8 cellular contexts compared by ENCODE assay signal in the genomic region with DNA sequence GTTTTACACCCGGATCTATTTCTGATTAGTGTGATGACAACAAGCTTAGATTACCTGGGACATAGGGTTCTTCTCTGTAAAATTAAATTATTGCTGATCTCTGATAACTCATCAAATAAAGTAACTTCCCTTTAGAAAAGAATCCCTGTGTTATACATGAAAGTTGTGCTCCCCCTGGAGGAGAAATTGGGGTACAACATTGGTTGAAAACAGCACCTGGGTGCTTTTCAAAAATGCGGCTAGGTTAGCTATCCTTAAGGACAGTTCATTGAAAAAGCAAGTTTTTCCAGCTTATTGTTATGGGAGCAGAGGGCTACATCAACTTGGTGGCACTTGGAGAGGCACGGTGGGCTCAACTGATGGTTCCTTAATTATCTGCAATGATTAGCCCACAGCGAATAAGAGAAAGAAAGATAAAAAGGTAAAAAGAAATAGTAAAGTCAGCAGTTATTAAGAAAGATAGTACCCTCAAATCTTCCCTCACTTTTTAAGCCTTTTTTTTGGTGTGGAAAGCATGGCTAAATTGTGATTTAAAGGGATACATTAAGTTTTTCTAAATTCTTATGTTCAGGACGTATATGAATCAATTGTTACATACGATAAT.
DNase-seq lines count a peak whose midpoint lies in the region; ATAC-seq, FAIRE-seq and TF ChIP-seq lines count a peak whose summit lies in the region.

No MANE protein-coding gene starts in this region.

- H3K4me3 Mint-ChIP-seq in CD4-positive, alpha-beta memory T cell, result peak overlapping the region in 5 of 8 donors; percentile 8 to 59 (median 43)

- peaks cover 2 to 4% (median 3%) of the 10 kb centered on the region in 4 donors for H3K4me1 Mint-ChIP-seq in CD4-positive, alpha-beta memory T cell

- H3K9ac ChIP-seq in HepG2 (ENCODE audit: insufficient read depth, low read depth, low read length), result no peak overlapping the region

- no peak overlapping the region for H3K4me2 ChIP-seq in HepG2 (ENCODE audit: low read depth, low read length)

- DNase-seq in CD4-positive, alpha-beta memory T cell, result peak in 3 of 5 donors; percentile 3 to 12 (median 7)
- DNase-seq in GM13977 (ENCODE audit: low spot score), result peak; percentile 31
- DNase-seq in NCI-H748 (lab: John Stamatoyannopoulos, UW; ENCODE audit: unreplicated experiment), result peak; percentile 34
- DNase-seq in body of pancreas, result peak; percentile 18 to 46 (median 37)
- peak; percentile 33 for DNase-seq in HepG2 (ENCODE audit: low spot score)
- DNase-seq in NCI-H1048 (lab: John Stamatoyannopoulos, UW), result no peak

- peaks cover 12 to 19% of the 10 kb centered on the region in 2 donors for H3K27me3 Mint-ChIP-seq in CD4-positive, alpha-beta memory T cell

- H3K9me3 ChIP-seq in CD4-positive, alpha-beta memory T cell (ENCODE audit: control insufficient read depth in 1 of 2, low read length in 2 of 2), result no peaks in the 10 kb centered on the region
- H3K9me3 ChIP-seq in body of pancreas (no peaks in the 10 kb centered on the region), HepG2 (ENCODE audit: low read length) (no peaks in the 10 kb centered on the region)

- peak; percentile 66 for TF ChIP-seq CTCF in GM13977 (IDR thresholded peaks at IDR 0.05; ENCODE audit: extremely low read depth, insufficient read depth, missing control alignments)
- peak; percentile 38 to 74 (median 55) for TF ChIP-seq CTCF in body of pancreas (IDR thresholded peaks at IDR 0.05)
- peak; percentile 55 for TF ChIP-seq CTCF in HepG2 (CRISPR knock-in tag; IDR thresholded peaks at IDR 0.05)

- H3K27ac Mint-ChIP-seq in CD4-positive, alpha-beta memory T cell, result no peak overlapping the region

- no peak overlapping the region for H3K27ac ChIP-seq in CD4-positive, alpha-beta memory T cell (ENCODE audit: low read depth, low read length)
- H3K27ac ChIP-seq in body of pancreas (no peak overlapping the region), HepG2 (ENCODE audit: extremely low read length, insufficient read depth, low read length) (no peak overlapping the region)

- H3K79me2 ChIP-seq in HepG2 (ENCODE audit: insufficient read depth, low read length), result no peaks in the 10 kb centered on the region

- H3K4me1 ChIP-seq in CD4-positive, alpha-beta memory T cell (ENCODE audit: insufficient read depth, low read length), result no peaks in the 10 kb centered on the region
- H3K4me1 ChIP-seq in body of pancreas, result no peaks in the 10 kb centered on the region
- H3K4me1 ChIP-seq in HepG2 (ENCODE audit: insufficient read depth, low read length), result no peaks in the 10 kb centered on the region

- TF ChIP-seq POLR2A in body of pancreas (IDR thresholded peaks at IDR 0.05) (no peak), HepG2 (IDR thresholded peaks at IDR 0.05; ENCODE audit: insufficient read depth in 1 of 2, low read depth in 2 of 2, low read length in 2 of 2) (no peak)

- ATAC-seq in HG03097 (IDR thresholded peaks at IDR 0.05; ENCODE audit: low FRiP score, unreplicated experiment), result peak; percentile 75
- no peak for ATAC-seq in body of pancreas
- ATAC-seq in HepG2, result peak; percentile 43; the same call in 2 of the 3 replicates
- ATAC-seq in GM19023 (IDR thresholded peaks at IDR 0.05; ENCODE audit: unreplicated experiment), result no peak

- H3K9me3 Mint-ChIP-seq in CD4-positive, alpha-beta memory T cell, result peaks cover 0 to 3% (median 0%) of the 10 kb centered on the region in 8 donors

- H3K27me3 ChIP-seq in CD4-positive, alpha-beta memory T cell (ENCODE audit: insufficient read depth, low read length), result no peaks in the 10 kb centered on the region
- H3K27me3 ChIP-seq in body of pancreas (peaks cover 0 to 5% of the 10 kb centered on the region in 2 donors), HepG2 (ENCODE audit: control insufficient read depth in 1 of 2, insufficient read depth in 2 of 2, low read length in 2 of 2) (no peaks in the 10 kb centered on the region; a peak in 1 of 5 replicates)

- no peak overlapping the region for H2AFZ ChIP-seq in HepG2 (ENCODE audit: low read length)

- in situ Hi-C loops in GM13977 (cut with MboI; ENCODE audit: low pct_unique_long_range_greater_than_20kb, low sequenced_read_pairs, unreplicated experiment) (no loop called here), HepG2 (cut with HindIII; ENCODE audit: extremely low pct_ligation_motif_present, low pct_unique_long_range_greater_than_20kb) (loop anchor here (25.0 kb wide), 1 partner anchor 498 kb away; no protein-coding TSS in a partner anchor)

- WGBS in body of pancreas, 2 donors, result 21 to 23% methylated on average over 6 of the region's 6 CpGs
- WGBS in HepG2 (ENCODE audit: low lambda C conversion rate), result 22% methylated on average over 6 of the region's 6 CpGs

- CTCF ChIA-PET in CD4-positive, alpha-beta memory T cell (lab: Charles Lee; ENCODE audit: partially characterized antibody), result interaction anchor here (0.7 to 1.7 kb wide), 6 partner anchors 10 to 413 kb away, joined by 3 to 4 read pairs (median 3); no protein-coding TSS in a partner anchor
- CTCF ChIA-PET in HepG2 (lab: Yijun Ruan, JAX; ENCODE audit: low intra/inter-chr PET ratio, low total read pairs), result interaction anchor here (1.8 kb wide), 1 partner anchor 162 kb away, joined by 10 read pairs; no protein-coding TSS in a partner anchor

- BruUV-seq in HepG2 (replicated peaks; lab: Mats Ljungman, UMichigan), result no TSS peak

- TF ChIP-seq RAD21 in HepG2 (CRISPR knock-in tag; IDR thresholded peaks at IDR 0.05), result no peak

- H3K36me3 ChIP-seq in CD4-positive, alpha-beta memory T cell (ENCODE audit: insufficient read depth, low read length), result no peaks in the 10 kb centered on the region
- H3K36me3 ChIP-seq in body of pancreas (replicated peaks in 1 of 2; ENCODE audit: insufficient read depth in 1 of 2, low read depth in 2 of 2), result no peaks in the 10 kb centered on the region
- H3K36me3 ChIP-seq in HepG2 (replicated peaks in 1 of 2; ENCODE audit: control insufficient read depth in 1 of 2, insufficient read depth in 2 of 2, low read length in 2 of 2), result no peaks in the 10 kb centered on the region

- no peak for TF ChIP-seq EP300 in HepG2 (IDR thresholded peaks at IDR 0.05; ENCODE audit: low read depth in 2 of 2, low read length in 2 of 2)
- TF ChIP-seq EP300 in HepG2 (CRISPR knock-in tag; IDR thresholded peaks at IDR 0.05; ENCODE audit: borderline replicate concordance), result no peak

- intact Hi-C loops in CD4-positive, alpha-beta memory T cell (cut with micrococcal nuclease), result no loop called here
- intact Hi-C loops in body of pancreas (cut with DNase I) (no loop called here), HepG2 (cut with micrococcal nuclease; ENCODE audit: unreplicated experiment) (loop anchor here (1.0 kb wide), 1 partner anchor 162 kb away; no protein-coding TSS in a partner anchor)

- POLR2A ChIA-PET in CD4-positive, alpha-beta memory T cell (lab: Charles Lee; ENCODE audit: partially characterized antibody), result no interaction called here
- POLR2A ChIA-PET in HepG2 (lab: Yijun Ruan, JAX), result no interaction called here

- no peaks in the 10 kb centered on the region for H4K20me1 ChIP-seq in HepG2 (ENCODE audit: insufficient read depth, low read length)

- peak; percentile 56 for FAIRE-seq in HepG2 (lab: Jason Lieb, UNC)

- no peak overlapping the region for H3K4me3 ChIP-seq in CD4-positive, alpha-beta memory T cell (ENCODE audit: low read length in 2 of 2)
- H3K4me3 ChIP-seq in body of pancreas, result no peak overlapping the region
- no peak overlapping the region for H3K4me3 ChIP-seq in HepG2 (replicated peaks in 1 of 3; ENCODE audit: insufficient read depth in 1 of 3, low read depth in 2 of 3, low read length in 3 of 3)

- H3K36me3 Mint-ChIP-seq in CD4-positive, alpha-beta memory T cell, result no peaks in the 10 kb centered on the region

TF ChIP-seq in HepG2, 621 proteins besides CTCF, POLR2A, EP300 and RAD21:
- TF ChIP-seq CHD4 (IDR thresholded peaks at IDR 0.05; ENCODE audit: borderline replicate concordance, low read length) (no peak), MAFK (conservative IDR thresholded peaks at IDR 0.05 in 1 of 2, IDR thresholded peaks at IDR 0.05 in 1 of 2; ENCODE audit: low read length in 2 of 2) (peak; percentile 70 to 75), STAG1 (CRISPR knock-in tag; IDR thresholded peaks at IDR 0.05) (peak; percentile 7; the same call in 1 of the 2 replicates), MYPOP (CRISPR knock-in tag; IDR thresholded peaks at IDR 0.05) (no peak), ZBTB7A (CRISPR knock-in tag; IDR thresholded peaks at IDR 0.05) (no peak), MAFF (IDR thresholded peaks at IDR 0.05; ENCODE audit: low read depth, low read length) (peak; percentile 65), AGO2 (optimal IDR thresholded peaks at IDR 0.05; ENCODE audit: low read depth, low read length) (no peak), CHCHD3 (CRISPR knock-in tag; IDR thresholded peaks at IDR 0.05) (no peak), ZNF879 (CRISPR knock-in tag; IDR thresholded peaks at IDR 0.05) (no peak), ZNF180 (CRISPR knock-in tag; IDR thresholded peaks at IDR 0.05; ENCODE audit: borderline replicate concordance, low read depth) (no peak), SMC3 (IDR thresholded peaks at IDR 0.05; ENCODE audit: low read length) (peak; percentile 37; the same call in 1 of the 2 replicates)

Comparison
In these comparisons a context has a peak if more than half of its experiments do, and no peak if none do; other contexts are left out.
1. ATAC-seq: peak in HG03097 (single experiment) and HepG2 (single experiment); none in body of pancreas (single experiment) and GM19023 (single experiment).
2. Peak in every context shown above with its lines, with median percentiles within 50 percentile points of each other: CTCF ChIP-seq.